Comparison of ENCODE assay signal across 1 cellular context in genomic region chr5:102380174-102380573, GRCh38.
TF ChIP-seq lines count a peak whose summit lies in the region.

No MANE protein-coding gene starts in this region.

TF ChIP-seq in SK-N-SH treated with all-trans-retinoic acid at 6 μM for 48 hours, 23 proteins besides CTCF, POLR2A, EP300 and RAD21 (continued from another document):
- no peak for TF ChIP-seq POU6F1 (CRISPR knock-in tag; IDR thresholded peaks at IDR 0.05; ENCODE audit: borderline replicate concordance, low read depth)
